Comparison of ENCODE assay signal across 20 cellular contexts in the genomic region with DNA sequence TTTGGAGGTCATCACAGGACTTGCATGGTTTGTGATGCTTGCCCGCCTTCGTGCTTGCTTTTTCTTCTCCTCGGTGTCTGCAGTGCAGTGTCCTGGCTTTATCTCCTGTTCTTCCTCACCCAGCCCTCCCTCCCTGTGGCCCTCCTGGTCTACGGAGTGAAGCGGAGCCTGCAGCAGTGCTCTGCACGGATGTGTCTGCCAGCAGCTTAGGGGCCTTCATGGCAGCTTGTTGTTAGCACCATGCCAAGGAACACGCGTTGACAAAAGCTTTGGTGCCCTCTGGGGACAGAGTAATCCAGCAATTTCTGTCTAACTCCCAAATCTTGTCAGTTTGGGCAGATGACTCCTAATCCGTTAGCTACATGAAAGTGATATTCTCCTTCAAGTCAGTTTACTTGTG. TPM values are rescaled to one million over a fixed set of nuclear protein-coding genes. Genes with fewer than 3 reads are reported as not detected.
DNase-seq lines count a peak whose midpoint lies in the region; ATAC-seq, FAIRE-seq and TF ChIP-seq lines count a peak whose summit lies in the region.
"Had no signal": no experiment of that assay in that cellular context is flagged by ENCODE, and none has a peak within 500 bp of the region (broad histone marks: within the 10 kb centered on the region; RNA-seq: fewer than 3 reads in every experiment).

No MANE protein-coding gene starts in this region.

- WGBS in right cardiac atrium: 54% methylated on average over 9 of the region's 9 CpGs
- 63 to 65% methylated on average over 9 of the region's 9 CpGs for WGBS in testis, 2 donors

- peak; percentile 31 to 56 for ATAC-seq in right cardiac atrium
- ATAC-seq: Panc1 had no signal

- H3K4me3 ChIP-seq in right cardiac atrium (ENCODE audit: low read length) (no peak overlapping the region), testis (no peak overlapping the region), tibial artery (no peak overlapping the region)
- H3K4me3 ChIP-seq: SJCRH30 had no signal

- TF ChIP-seq CTCF in testis (IDR thresholded peaks at IDR 0.05) (peak in 1 of 3 experiments; percentile 0), tibial artery (IDR thresholded peaks at IDR 0.05) (no peak)

- H3K27me3 ChIP-seq in right cardiac atrium (ENCODE audit: control insufficient read depth, insufficient read depth) (no peaks in the 10 kb centered on the region), testis (no peaks in the 10 kb centered on the region), tibial artery (no peaks in the 10 kb centered on the region)
- H3K27me3 ChIP-seq: SJCRH30 had no signal

- peak; percentile 31 for DNase-seq in activated effector memory CD4-positive, alpha-beta T cell treated with anti-CD3 and anti-CD28 coated beads, Interleukin-2, amount 50 U/mL, for 16 hours
- DNase-seq in activated effector memory CD4-positive, alpha-beta T cell treated with Interleukin-2 at 50 U/mL for 16 hours: no peak
- DNase-seq in HTR-8/SVneo (ENCODE audit: insufficient read length, low spot score) (no peak), right cardiac atrium (peak in 1 of 3 donors; percentile 70), testis (peak; percentile 65), NCI-H2081 (lab: John Stamatoyannopoulos, UW) (no peak), tibial artery (no peak)
- DNase-seq in stimulated activated naive CD4-positive, alpha-beta T cell treated with Interleukin-2 at 50 U/mL for 16 hours (lab: John Stamatoyannopoulos, UW): no peak
- DNase-seq: 8988T; DMS79; Kasumi-1; NCI-H1694; NCI-H446 treated with DMSO at 0.1 percent for 48 hours; NCI-H69; NK-92 treated with Interleukin-12 subunit alpha and Interleukin-12 subunit beta, amount 100 ng/mL, for 24 hours; SJCRH30 had no signal

- H3K27ac ChIP-seq in right cardiac atrium (ENCODE audit: low read length) (peak overlapping the region; percentile 8), testis (peak overlapping the region; percentile 61), tibial artery (no peak overlapping the region)
- H3K27ac ChIP-seq: SJCRH30 had no signal

- H3K36me3 ChIP-seq in testis (ENCODE audit: low read depth, missing control alignments) (no peaks in the 10 kb centered on the region), tibial artery (peaks cover 11 to 85% (median 31%) of the 10 kb centered on the region in 3 donors)
- H3K36me3 ChIP-seq: SJCRH30 had no signal

- intact Hi-C loops in right cardiac atrium (cut with DNase I): loop anchor here in 1 of 4 donors (10.0 kb wide), 1 partner anchor 76 kb away; a partner anchor contains a TSS
- intact Hi-C loops in testis (cut with DNase I; ENCODE audit: low total_unique reads): no loop called here
- intact Hi-C loops in tibial artery (cut with DNase I; ENCODE audit: low total_unique reads): no loop called here

- TF ChIP-seq POLR2A in testis (IDR thresholded peaks at IDR 0.05): no peak

- H3K4me1 ChIP-seq in right cardiac atrium (ENCODE audit: control insufficient read depth, insufficient read depth, low read length): peaks cover 2% of the 10 kb centered on the region
- H3K4me1 ChIP-seq in testis: peaks cover 8% of the 10 kb centered on the region
- peaks cover 0 to 6% (median 0%) of the 10 kb centered on the region in 4 donors for H3K4me1 ChIP-seq in tibial artery
- H3K4me1 ChIP-seq: SJCRH30 had no signal

- H3K9me3 ChIP-seq in right cardiac atrium (ENCODE audit: control insufficient read depth, low read length) (no peaks in the 10 kb centered on the region), testis (no peaks in the 10 kb centered on the region), tibial artery (no peaks in the 10 kb centered on the region)
- H3K9me3 ChIP-seq: SJCRH30 had no signal

- FAIRE-seq in HTR-8/SVneo (lab: Jason Lieb, UNC): peak; percentile 55
- FAIRE-seq: H54 had no signal

RNA-seq across cellular contexts. Expression of a gene that starts 9.9 kb away (rescaled TPM):
- total RNA-seq in right cardiac atrium (10 to 100 TPM; 44.1 to 55.7 (median 47.4) TPM), testis (10 to 100 TPM in 1 of 2 donors, 1 to 10 TPM in 1; 7.8 to 11.4 TPM)
- polyA plus RNA-seq in right cardiac atrium (38.9 TPM), testis (ENCODE audit: insufficient read depth, low read depth, low replicate concordance) (9.1 TPM)

RNA-seq across cellular contexts. Expression of a gene that starts 18.3 kb away (rescaled TPM):
- total RNA-seq in right cardiac atrium: 1 to 10 TPM in 1 of 4 donors, under 1 TPM in 3; 0.26 to 1.1 (median 0.44) TPM
- 0.18 TPM for polyA plus RNA-seq in right cardiac atrium
- 1 to 10 TPM; 1.9 to 2.8 TPM for total RNA-seq in testis
- polyA plus RNA-seq in testis (ENCODE audit: insufficient read depth, low read depth, low replicate concordance): 0.65 TPM
- total RNA-seq: MCF 10A, SJCRH30 had no signal
- polyA plus RNA-seq: CD14-positive monocyte had no signal

RNA-seq across cellular contexts. Expression of a gene that starts 35.8 kb away (rescaled TPM):
- total RNA-seq in right cardiac atrium (100 to 1,000 TPM in 1 of 4 donors, 10 to 100 TPM in 2, 1 to 10 TPM in 1; 3.1 to 103 (median 36.3) TPM), testis (under 1 TPM in 1 of 2 donors, not detected in 1; 0.25 TPM)
- polyA plus RNA-seq in right cardiac atrium (13.2 TPM), testis (ENCODE audit: insufficient read depth, low read depth, low replicate concordance) (35.1 TPM)
- total RNA-seq: MCF 10A, SJCRH30 had no signal

RNA-seq across cellular contexts. Expression of a gene that starts 44.6 kb away (rescaled TPM):
- total RNA-seq in right cardiac atrium (10 to 100 TPM; 13.2 to 25.3 (median 15.8) TPM), testis (1 to 10 TPM; 2.4 to 2.5 TPM)
- polyA plus RNA-seq in right cardiac atrium (38.7 TPM), testis (ENCODE audit: insufficient read depth, low read depth, low replicate concordance) (1.8 TPM)
- total RNA-seq: MCF 10A, SJCRH30 had no signal
- polyA plus RNA-seq: CD14-positive monocyte had no signal

Comparison
In these comparisons a context has a peak if more than half of its experiments do, and no peak if none do; other contexts are left out.
1. DNase-seq: peak in activated effector memory CD4-positive, alpha-beta T cell treated with anti-CD3 and anti-CD28 coated beads, Interleukin-2, amount 50 U/mL, for 16 hours (single experiment) and testis (single experiment); none in activated effector memory CD4-positive, alpha-beta T cell treated with Interleukin-2 at 50 U/mL for 16 hours (single experiment), HTR-8/SVneo (single experiment), NCI-H2081 (0 of 2), stimulated activated naive CD4-positive, alpha-beta T cell treated with Interleukin-2 at 50 U/mL for 16 hours (single experiment) and tibial artery (0 of 2).
2. H3K27ac ChIP-seq: peak in right cardiac atrium (single experiment) and testis (2 of 2); none in tibial artery (0 of 2).